13 cellular contexts compared by ENCODE assay signal in the genomic region with DNA sequence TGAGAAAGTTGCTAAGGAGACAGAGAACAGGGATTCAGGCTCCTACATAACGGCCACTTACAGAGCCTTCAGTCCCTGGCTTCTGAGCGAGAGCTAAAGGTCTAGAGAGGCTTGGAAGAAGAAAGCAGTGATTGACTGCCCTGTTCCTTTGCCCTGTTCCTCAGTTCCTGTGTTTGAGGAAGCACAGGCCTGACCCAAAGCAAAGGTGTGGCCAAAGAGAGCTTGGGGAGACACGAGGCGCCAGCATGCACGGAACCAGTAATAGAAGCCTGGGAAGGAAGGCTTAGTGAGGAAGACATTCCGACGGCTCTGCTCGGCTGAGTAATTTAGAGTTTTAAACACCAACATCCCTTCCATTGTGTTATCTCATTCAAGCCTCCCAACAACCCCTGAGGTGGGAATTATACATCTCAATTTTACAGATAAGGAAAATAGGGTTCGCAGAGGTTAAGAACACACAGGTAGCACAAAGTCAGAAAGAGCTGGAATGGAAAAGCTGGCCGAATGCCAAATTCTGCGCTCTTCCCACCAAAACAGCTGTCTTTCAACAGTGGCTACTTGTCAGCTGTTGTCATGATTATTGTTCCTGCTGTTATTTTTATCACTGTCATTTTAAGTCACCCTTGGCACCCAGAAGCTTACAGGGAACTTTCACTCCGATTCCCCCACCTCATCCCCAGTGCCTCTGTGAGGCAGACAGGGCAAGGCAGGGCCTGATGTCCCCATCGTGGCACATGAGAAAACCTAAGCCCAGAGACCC.
DNase-seq lines count a peak whose midpoint lies in the region; ATAC-seq and TF ChIP-seq lines count a peak whose summit lies in the region.
"Had no signal": no experiment of that assay in that cellular context is flagged by ENCODE, and none has a peak within 500 bp of the region (broad histone marks: within the 10 kb centered on the region; RNA-seq: fewer than 3 reads in every experiment).

No MANE protein-coding gene starts in this region.

- 31 to 38% (median 34%) methylated on average over 13 of the region's 13 CpGs for WGBS in heart left ventricle, 4 donors
- 25 to 29% (median 28%) methylated on average over 13 of the region's 13 CpGs for whole genome bisulfite sequencing in psoas muscle, 3 donors

- H3K9me3 ChIP-seq in heart left ventricle (no peaks in the 10 kb centered on the region), psoas muscle (no peaks in the 10 kb centered on the region)
- H3K9me3 ChIP-seq: BE2C had no signal

- peak overlapping the region in 10 of 12 donors; percentile 19 to 67 (median 26) for H3K27ac ChIP-seq in heart left ventricle
- peak overlapping the region; percentile 18 for H3K27ac ChIP-seq in psoas muscle

- DNase-seq in NCI-H1105 (lab: John Stamatoyannopoulos, UW) (peak; percentile 79), NCI-H748 (lab: John Stamatoyannopoulos, UW; ENCODE audit: unreplicated experiment) (peak; percentile 89), heart left ventricle (no peak), psoas muscle (no peak), SW480 (ENCODE audit: low spot score) (no peak), HT-29 (ENCODE audit: low spot score) (no peak)
- DNase-seq in activated T-helper 2 cell treated with anti-CD3 and anti-CD28 coated beads, Interferon-gamma antibody, Interleukin-2, Interleukin-4, amounts not matched to agents 10 μg/mL and 5 μg/mL and 100 μg/mL, durations not matched to agents 14 hours and 24 hours and 36 hours (ENCODE audit: low spot score): no peak
- DNase-seq: activated gamma-delta T cell; BE2C; effector CD8-positive, alpha-beta T cell; NCI-H1436; stimulated activated CD4-positive, alpha-beta T cell treated with anti-CD3 and anti-CD28 coated beads, Interleukin-2, amount 100 ng/mL, for 48 hours had no signal

- H3K27me3 ChIP-seq in heart left ventricle (peaks cover 0 to 5% (median 0%) of the 10 kb centered on the region in 9 donors), psoas muscle (ENCODE audit: insufficient read depth in 3 of 3, low read length in 2 of 3) (no peaks in the 10 kb centered on the region)
- H3K27me3 ChIP-seq: BE2C had no signal

- no peak overlapping the region for H3K4me3 Mint-ChIP-seq in activated T-helper 2 cell treated with anti-CD3 and anti-CD28 coated beads, Interferon-gamma antibody, Interleukin-2, Interleukin-4, amounts not matched to agents 10 μg/mL and 5 μg/mL and 100 μg/mL, durations not matched to agents 14 hours and 24 hours and 36 hours (ENCODE audit: low read depth)

- H3K4me3 ChIP-seq in heart left ventricle (no peak overlapping the region), psoas muscle (no peak overlapping the region)

- TF ChIP-seq CTCF in heart left ventricle (IDR thresholded peaks at IDR 0.05) (no peak), psoas muscle (IDR thresholded peaks at IDR 0.05) (no peak)

- no peaks in the 10 kb centered on the region for H3K27me3 Mint-ChIP-seq in activated T-helper 2 cell treated with anti-CD3 and anti-CD28 coated beads, Interferon-gamma antibody, Interleukin-2, Interleukin-4, amounts not matched to agents 10 μg/mL and 5 μg/mL and 100 μg/mL, durations not matched to agents 14 hours and 24 hours and 36 hours (ENCODE audit: low read depth)

- intact Hi-C loops in heart left ventricle (cut with DNase I) (loop anchor here in 1 of 10 donors (10.0 kb wide), 1 partner anchor 107 kb away; no protein-coding TSS in a partner anchor), psoas muscle (cut with DNase I) (no loop called here)
- intact Hi-C loops in activated T-helper 2 cell treated with anti-CD3 and anti-CD28 coated beads, Interferon-gamma antibody, Interleukin-2, Interleukin-4, amounts not matched to agents 10 μg/mL and 5 μg/mL and 100 μg/mL, durations not matched to agents 14 hours and 24 hours and 36 hours (cut with micrococcal nuclease): no loop called here

- TF ChIP-seq POLR2A in heart left ventricle (IDR thresholded peaks at IDR 0.05): no peak

- H3K4me1 Mint-ChIP-seq in activated T-helper 2 cell treated with anti-CD3 and anti-CD28 coated beads, Interferon-gamma antibody, Interleukin-2, Interleukin-4, amounts not matched to agents 10 μg/mL and 5 μg/mL and 100 μg/mL, durations not matched to agents 14 hours and 24 hours and 36 hours (ENCODE audit: low read depth): no peaks in the 10 kb centered on the region

- H3K36me3 Mint-ChIP-seq in activated T-helper 2 cell treated with anti-CD3 and anti-CD28 coated beads, Interferon-gamma antibody, Interleukin-2, Interleukin-4, amounts not matched to agents 10 μg/mL and 5 μg/mL and 100 μg/mL, durations not matched to agents 14 hours and 24 hours and 36 hours (ENCODE audit: low read depth): no peaks in the 10 kb centered on the region

- H3K4me1 ChIP-seq in heart left ventricle (peaks cover 9 to 36% (median 22%) of the 10 kb centered on the region in 12 donors), psoas muscle (peaks cover 23% of the 10 kb centered on the region)
- H3K4me1 ChIP-seq: BE2C had no signal

- no peaks in the 10 kb centered on the region for H3K9me3 Mint-ChIP-seq in activated T-helper 2 cell treated with anti-CD3 and anti-CD28 coated beads, Interferon-gamma antibody, Interleukin-2, Interleukin-4, amounts not matched to agents 10 μg/mL and 5 μg/mL and 100 μg/mL, durations not matched to agents 14 hours and 24 hours and 36 hours

- no peak overlapping the region for H3K27ac Mint-ChIP-seq in activated T-helper 2 cell treated with anti-CD3 and anti-CD28 coated beads, Interferon-gamma antibody, Interleukin-2, Interleukin-4, amounts not matched to agents 10 μg/mL and 5 μg/mL and 100 μg/mL, durations not matched to agents 14 hours and 24 hours and 36 hours

- ATAC-seq in heart left ventricle: peak; percentile 42 to 68 (median 56)
- ATAC-seq in psoas muscle: peak; percentile 65 to 83 (median 76)
- no peak for ATAC-seq in GM21367 (IDR thresholded peaks at IDR 0.05; ENCODE audit: unreplicated experiment)

- H3K36me3 ChIP-seq in heart left ventricle (peaks cover 0 to 21% (median 2%) of the 10 kb centered on the region in 9 donors), psoas muscle (ENCODE audit: insufficient read depth in 1 of 2, low read depth in 1 of 2) (no peaks in the 10 kb centered on the region)
- H3K36me3 ChIP-seq: BE2C had no signal

Comparison
In these comparisons a context has a peak if more than half of its experiments do, and no peak if none do; other contexts are left out.
1. DNase-seq: peak in NCI-H1105 (single experiment) and NCI-H748 (single experiment); none in heart left ventricle (0 of 5), psoas muscle (0 of 2), SW480 (single experiment), activated T-helper 2 cell treated with anti-CD3 and anti-CD28 coated beads, Interferon-gamma antibody, Interleukin-2, Interleukin-4, amounts not matched to agents 10 μg/mL and 5 μg/mL and 100 μg/mL, durations not matched to agents 14 hours and 24 hours and 36 hours (single experiment) and HT-29 (single experiment).